1 cellular context compared by ENCODE assay signal in genomic region chr22:35227248-35227647, GRCh38.
TF ChIP-seq lines count a peak whose summit lies in the region.

No MANE protein-coding gene starts in this region.

TF ChIP-seq in GM12878, 131 proteins besides CTCF, POLR2A, EP300 and RAD21:
- no peak for TF ChIP-seq BACH1 (IDR thresholded peaks at IDR 0.05; ENCODE audit: borderline replicate concordance)
- peak; percentile 71; the same call in 1 of the 2 replicates for TF ChIP-seq SPI1 (IDR thresholded peaks at IDR 0.05; ENCODE audit: borderline replicate concordance, insufficient read depth, low read depth, low read length)
